8 cellular contexts compared by ENCODE assay signal in genomic region chr15:68298882-68299381, GRCh38. TPM values are rescaled to one million over a fixed set of nuclear protein-coding genes. Genes with fewer than 3 reads are reported as not detected.
DNase-seq lines count a peak whose midpoint lies in the region; ATAC-seq, FAIRE-seq and TF ChIP-seq lines count a peak whose summit lies in the region.

No MANE protein-coding gene starts in this region.

- H3K79me2 ChIP-seq in Loucy (ENCODE audit: insufficient read depth, low read length) (peaks cover 13% of the 10 kb centered on the region; the same call in 1 of the 2 replicates), PC-9 (ENCODE audit: low read depth) (no peaks in the 10 kb centered on the region)

- H3K27ac Mint-ChIP-seq in effector memory CD8-positive, alpha-beta T cell: peak overlapping the region; percentile 89

- H3K4me2 ChIP-seq in Loucy (ENCODE audit: low read depth, low read length, poor library complexity, severe bottlenecking) (peak overlapping the region; percentile 22), PC-9 (no peak overlapping the region)

- H3K27ac ChIP-seq in psoas muscle (no peak overlapping the region), PC-9 (no peak overlapping the region)

- no peak for FAIRE-seq in D721Med (lab: Jason Lieb, UNC)

- H4K20me1 ChIP-seq in Loucy (ENCODE audit: insufficient read depth, low read length, poor library complexity, severe bottlenecking): no peaks in the 10 kb centered on the region
- H4K20me1 ChIP-seq in PC-9 (ENCODE audit: insufficient read depth): peaks cover under 1% of the 10 kb centered on the region; the same call in 1 of the 2 replicates

- H3K9me2 ChIP-seq in Loucy (replicated peaks; ENCODE audit: low read depth, low read length): no peaks in the 10 kb centered on the region
- no peaks in the 10 kb centered on the region for H3K9me2 ChIP-seq in PC-9 (ENCODE audit: insufficient read depth)

- H3K27me3 ChIP-seq in Loucy (ENCODE audit: insufficient read depth, low read length, poor library complexity, severe bottlenecking): no peaks in the 10 kb centered on the region
- no peaks in the 10 kb centered on the region for H3K27me3 ChIP-seq in psoas muscle (ENCODE audit: insufficient read depth in 3 of 3, low read length in 2 of 3)
- no peaks in the 10 kb centered on the region for H3K27me3 ChIP-seq in PC-9 (ENCODE audit: insufficient read depth, low read depth)

- H3K4me1 ChIP-seq in Loucy (ENCODE audit: insufficient read depth, low read length, poor library complexity, severe bottlenecking) (no peaks in the 10 kb centered on the region), psoas muscle (peaks cover 40% of the 10 kb centered on the region), PC-9 (replicated peaks; ENCODE audit: insufficient read depth) (no peaks in the 10 kb centered on the region)

- 0 out of 2 replicates have a peak, but pooled peaks cover 3% of the 10 kb centered on the region for H3K36me3 ChIP-seq in Loucy (ENCODE audit: insufficient read depth, low read length)
- peaks cover 0 to 22% of the 10 kb centered on the region in 2 donors for H3K36me3 ChIP-seq in psoas muscle (ENCODE audit: insufficient read depth in 1 of 2, low read depth in 1 of 2)
- H3K36me3 ChIP-seq in PC-9 (ENCODE audit: low read depth): no peaks in the 10 kb centered on the region

- ATAC-seq in GM18498 (IDR thresholded peaks at IDR 0.05; ENCODE audit: unreplicated experiment): peak; percentile 88
- peak; percentile 83 for ATAC-seq in GM21576 (IDR thresholded peaks at IDR 0.05; ENCODE audit: unreplicated experiment)
- ATAC-seq in effector memory CD8-positive, alpha-beta T cell (replicated peaks): peak; percentile 83
- peak; percentile 30 to 84 (median 68) for ATAC-seq in psoas muscle

- CTCF ChIA-PET in PC-9 (lab: Charles Lee): no interaction called here

- H3K4me3 ChIP-seq in Loucy (ENCODE audit: low read length, poor library complexity, severe bottlenecking) (peak overlapping the region; percentile 3), psoas muscle (peak overlapping the region; percentile 42), PC-9 (no peak overlapping the region)

- H3K4me3 Mint-ChIP-seq in effector memory CD8-positive, alpha-beta T cell: peak overlapping the region; percentile 76 to 79

- peak overlapping the region; percentile 47 for H3K9ac ChIP-seq in Loucy (ENCODE audit: low read depth, low read length, poor library complexity, severe bottlenecking)

- POLR2A ChIA-PET in PC-9 (lab: Charles Lee; ENCODE audit: unreplicated experiment): no interaction called here

- no peaks in the 10 kb centered on the region for H3K27me3 Mint-ChIP-seq in effector memory CD8-positive, alpha-beta T cell

- H3F3A ChIP-seq in Loucy (ENCODE audit: low read depth) (no peaks in the 10 kb centered on the region), PC-9 (ENCODE audit: insufficient read depth, low read depth) (no peaks in the 10 kb centered on the region)

- intact Hi-C loops in psoas muscle (cut with DNase I) (no loop called here), PC-9 (cut with micrococcal nuclease; ENCODE audit: unreplicated experiment) (no loop called here)

- no TSS peak for BruUV-seq in PC-9 (replicated peaks; lab: Mats Ljungman, UMichigan)

- H2AFZ ChIP-seq in Loucy (ENCODE audit: low read length): no peak overlapping the region; the same call in 1 of the 2 replicates
- H2AFZ ChIP-seq in PC-9: no peak overlapping the region

- DNase-seq in effector memory CD8-positive, alpha-beta T cell: peak in 1 of 3 experiments; percentile 19
- DNase-seq in psoas muscle: no peak
- no peak for DNase-seq in NCI-H2171 treated with DMSO at 0.1 percent for 48 hours (lab: John Stamatoyannopoulos, UW)
- no peak for DNase-seq in PC-9
- DNase-seq in D721Med (ENCODE audit: insufficient read length, low spot score): no peak

- TF ChIP-seq CTCF in Loucy (conservative IDR thresholded peaks at IDR 0.05; ENCODE audit: low read length) (no peak), psoas muscle (IDR thresholded peaks at IDR 0.05) (no peak), PC-9 (conservative IDR thresholded peaks at IDR 0.05) (no peak), D721Med (IDR thresholded peaks at IDR 0.05; ENCODE audit: insufficient read depth, missing control alignments) (no peak)

- H3K4me1 Mint-ChIP-seq in effector memory CD8-positive, alpha-beta T cell (ENCODE audit: low read depth in 2 of 2): peaks cover 10 to 28% of the 10 kb centered on the region in 2 donors

- H3K9me3 ChIP-seq in Loucy (ENCODE audit: insufficient read depth, low read depth, low read length) (no peaks in the 10 kb centered on the region), psoas muscle (no peaks in the 10 kb centered on the region), PC-9 (ENCODE audit: insufficient read depth, low read depth) (no peaks in the 10 kb centered on the region)

- 22 to 53% (median 24%) methylated on average over 6 of the region's 6 CpGs for WGBS in psoas muscle, 3 donors

- H3K9me3 Mint-ChIP-seq in effector memory CD8-positive, alpha-beta T cell: no peaks in the 10 kb centered on the region

- H3K36me3 Mint-ChIP-seq in effector memory CD8-positive, alpha-beta T cell (ENCODE audit: insufficient read depth): peaks cover 6% of the 10 kb centered on the region

RNA-seq across cellular contexts. Expression of gene FEM1B, which starts 21.4 kb away (rescaled TPM):
- total RNA-seq in psoas muscle (100 to 1,000 TPM in 2 of 4 donors, 10 to 100 TPM in 2; 69.3 to 188 (median 111) TPM), PC-9 (2021) (26.3 and 31.6 TPM in 2 replicates)
- polyA plus RNA-seq in psoas muscle: 10 to 100 TPM; 23.5 to 68.0 (median 48.1) TPM
